In the genomic region with DNA sequence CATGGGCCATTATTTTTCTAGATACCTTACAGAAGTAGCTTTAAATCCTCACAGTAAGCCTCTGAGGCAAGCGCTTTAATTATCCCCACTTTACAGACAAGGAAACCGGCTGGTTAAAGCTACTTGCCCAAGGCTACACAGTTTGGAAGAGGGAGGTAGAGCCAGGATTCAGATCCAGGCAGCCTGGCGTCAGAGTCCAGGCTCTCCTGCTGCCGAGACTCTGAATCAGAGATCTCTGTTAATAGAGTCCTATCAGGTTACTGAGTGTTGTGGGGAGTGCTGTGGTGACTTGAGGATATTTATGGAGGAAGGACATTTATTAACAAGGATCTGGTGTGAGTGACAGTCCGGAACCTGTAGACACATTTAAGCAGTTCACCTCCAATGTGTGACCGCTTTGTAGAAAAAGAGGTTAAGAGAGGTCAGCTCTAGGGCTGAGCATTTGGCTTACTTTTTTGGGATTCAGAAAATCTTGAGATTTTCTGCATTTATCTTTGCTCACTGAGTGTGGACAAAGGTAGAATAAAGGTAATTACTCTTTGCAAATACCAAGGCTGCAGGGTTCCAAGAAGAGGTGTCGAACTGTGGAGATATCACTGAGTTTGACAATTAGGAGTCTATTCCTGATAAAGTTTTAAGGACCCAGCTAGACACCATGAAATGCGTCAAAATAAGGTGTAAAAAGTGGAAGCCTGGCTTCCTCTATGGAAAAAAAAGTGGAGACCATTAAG, we compare ENCODE assay signal across 9 cellular contexts. TPM values are rescaled to one million over a fixed set of nuclear protein-coding genes. Genes with fewer than 3 reads are reported as not detected.
DNase-seq lines count a peak whose midpoint lies in the region; ATAC-seq and TF ChIP-seq lines count a peak whose summit lies in the region.
"Had no signal": no experiment of that assay in that cellular context is flagged by ENCODE, and none has a peak within 500 bp of the region (broad histone marks: within the 10 kb centered on the region; RNA-seq: fewer than 3 reads in every experiment).

No MANE protein-coding gene starts in this region.

- in situ Hi-C loops in GM13976 (cut with MboI; ENCODE audit: low sequenced_read_pairs, unreplicated experiment) = loop anchor here (25.0 kb wide), 1 partner anchor 573 kb away; no protein-coding TSS in a partner anchor
- in situ Hi-C loops in brain microvascular endothelial cell (cut with HindIII; ENCODE audit: low pct_ligation_motif_present, low sequenced_read_pairs) = no loop called here

- intact Hi-C loops in activated CD4-positive, alpha-beta T cell treated with anti-CD3 and anti-CD28 coated beads for 36 hours (cut with DNase I, micrococcal nuclease) = loop anchor here (2.0 to 10.0 kb wide), 4 partner anchors 147 to 625 kb away; partner anchors contain the start of genes CEP76 (in 1 of the 2) and PSMG2 (in 1 of the 2)

- H3K4me1 ChIP-seq in Loucy (ENCODE audit: insufficient read depth, low read length, poor library complexity, severe bottlenecking) = peaks cover 39% of the 10 kb centered on the region

- H3K27me3 Mint-ChIP-seq in activated CD4-positive, alpha-beta T cell treated with anti-CD3 and anti-CD28 coated beads for 36 hours = no peaks in the 10 kb centered on the region
- H3K27me3 Mint-ChIP-seq in brain = peaks cover 14% of the 10 kb centered on the region
- H3K27me3 Mint-ChIP-seq in osteocyte (ENCODE audit: unreplicated experiment) = no peaks in the 10 kb centered on the region

- no peaks in the 10 kb centered on the region for H3K9me3 ChIP-seq in Loucy (ENCODE audit: insufficient read depth, low read depth, low read length)

- H3K36me3 ChIP-seq in Loucy (ENCODE audit: insufficient read depth, low read length) = peaks cover 16% of the 10 kb centered on the region; the same call in 1 of the 2 replicates
- H3K36me3 ChIP-seq in brain microvascular endothelial cell (replicated peaks) = peaks cover 2% of the 10 kb centered on the region

- no peak for TF ChIP-seq CTCF in Loucy (conservative IDR thresholded peaks at IDR 0.05; ENCODE audit: low read length)
- no peak for TF ChIP-seq CTCF in brain (conservative IDR thresholded peaks at IDR 0.05)
- no peak for TF ChIP-seq CTCF in osteocyte (IDR thresholded peaks at IDR 0.05)
- no peak for TF ChIP-seq CTCF in GM13976 (IDR thresholded peaks at IDR 0.05; ENCODE audit: borderline replicate concordance, control extremely low read depth, extremely low read depth, insufficient read depth, missing control alignments)
- no peak for TF ChIP-seq CTCF in brain microvascular endothelial cell (IDR thresholded peaks at IDR 0.05; ENCODE audit: low read depth, low read length, missing control alignments)

- H4K20me1 ChIP-seq in Loucy (ENCODE audit: insufficient read depth, low read length, poor library complexity, severe bottlenecking) = peaks cover 28% of the 10 kb centered on the region

- H2AFZ ChIP-seq in Loucy (ENCODE audit: low read length) = no peak overlapping the region

- no peak for DNase-seq in activated CD4-positive, alpha-beta T cell treated with anti-CD3 and anti-CD28 coated beads for 36 hours
- no peak for DNase-seq in activated CD4-positive, alpha-beta T cell treated with anti-CD3 and anti-CD28 coated beads, Interleukin-2, amount 50 U/mL, for 4 hours
- no peak for DNase-seq in osteocyte (ENCODE audit: extremely low spot score, unreplicated experiment)
- DNase-seq in GM13976 (ENCODE audit: low spot score) = no peak
- DNase-seq in brain microvascular endothelial cell = no peak
- DNase-seq in NCI-H1436 (lab: John Stamatoyannopoulos, UW) = no peak
- DNase-seq: midbrain had no signal

- H3K4me3 ChIP-seq in Loucy (ENCODE audit: low read length, poor library complexity, severe bottlenecking) (peak overlapping the region; percentile 81), brain microvascular endothelial cell (ENCODE audit: low read depth, low read length) (no peak overlapping the region)

- no peak for ATAC-seq in activated CD4-positive, alpha-beta T cell treated with anti-CD3 and anti-CD28 coated beads for 36 hours

- H3K9ac ChIP-seq in Loucy (ENCODE audit: low read depth, low read length, poor library complexity, severe bottlenecking) = peak overlapping the region; percentile 89

- peaks cover 40% of the 10 kb centered on the region for H3K79me2 ChIP-seq in Loucy (ENCODE audit: insufficient read depth, low read length)

- peak overlapping the region; percentile 81 for H3K4me2 ChIP-seq in Loucy (ENCODE audit: low read depth, low read length, poor library complexity, severe bottlenecking)

- H3K9me2 ChIP-seq in Loucy (replicated peaks; ENCODE audit: low read depth, low read length) = no peaks in the 10 kb centered on the region

- POLR2A ChIA-PET in activated CD4-positive, alpha-beta T cell treated with anti-CD3 and anti-CD28 coated beads for 36 hours (lab: Charles Lee) = interaction anchor here (0.6 to 1.7 kb wide), 2 partner anchors 11 to 682 kb away, joined by 3 read pairs; no protein-coding TSS in a partner anchor

- H3K27me3 ChIP-seq in Loucy (ENCODE audit: insufficient read depth, low read length, poor library complexity, severe bottlenecking) (no peaks in the 10 kb centered on the region), brain microvascular endothelial cell (replicated peaks) (no peaks in the 10 kb centered on the region)

- peaks cover 21% of the 10 kb centered on the region for H3K36me3 Mint-ChIP-seq in activated CD4-positive, alpha-beta T cell treated with anti-CD3 and anti-CD28 coated beads for 36 hours (ENCODE audit: low read depth)
- H3K36me3 Mint-ChIP-seq in brain (peaks cover 4% of the 10 kb centered on the region), osteocyte (ENCODE audit: unreplicated experiment) (no peaks in the 10 kb centered on the region)

- H3F3A ChIP-seq in Loucy (ENCODE audit: low read depth) = peaks cover 3% of the 10 kb centered on the region; the same call in 1 of the 2 replicates

- no peaks in the 10 kb centered on the region for H3K9me3 Mint-ChIP-seq in activated CD4-positive, alpha-beta T cell treated with anti-CD3 and anti-CD28 coated beads for 36 hours (ENCODE audit: low read depth)
- no peaks in the 10 kb centered on the region for H3K9me3 Mint-ChIP-seq in brain
- H3K9me3 Mint-ChIP-seq in osteocyte (ENCODE audit: unreplicated experiment) = no peaks in the 10 kb centered on the region

- CTCF ChIA-PET in activated CD4-positive, alpha-beta T cell treated with anti-CD3 and anti-CD28 coated beads for 36 hours (lab: Charles Lee) = interaction anchor here (0.6 to 1.2 kb wide), 3 partner anchors 9 to 268 kb away, joined by 3 to 4 read pairs (median 3); no protein-coding TSS in a partner anchor

- H3K27ac ChIP-seq in brain microvascular endothelial cell = no peak overlapping the region

- H3K4me3 Mint-ChIP-seq in activated CD4-positive, alpha-beta T cell treated with anti-CD3 and anti-CD28 coated beads for 36 hours = peak overlapping the region; percentile 87
- H3K4me3 Mint-ChIP-seq in brain = peak overlapping the region; percentile 92 to 99 (median 95)
- H3K4me3 Mint-ChIP-seq in osteocyte (ENCODE audit: unreplicated experiment) = peak overlapping the region; percentile 87

- H3K27ac Mint-ChIP-seq in activated CD4-positive, alpha-beta T cell treated with anti-CD3 and anti-CD28 coated beads for 36 hours = peak overlapping the region; percentile 93
- H3K27ac Mint-ChIP-seq in brain (peak overlapping the region; percentile 72 to 95 (median 90)), osteocyte (ENCODE audit: unreplicated experiment) (peak overlapping the region; percentile 90)

- H3K4me1 Mint-ChIP-seq in activated CD4-positive, alpha-beta T cell treated with anti-CD3 and anti-CD28 coated beads for 36 hours = peaks cover 21% of the 10 kb centered on the region
- peaks cover 15% of the 10 kb centered on the region for H3K4me1 Mint-ChIP-seq in brain
- H3K4me1 Mint-ChIP-seq in osteocyte (ENCODE audit: unreplicated experiment) = peaks cover 29% of the 10 kb centered on the region

RNA-seq across cellular contexts. Expression of gene CEP192, which starts 1.6 kb away (rescaled TPM):
- 10 to 100 TPM; 36.0 to 39.3 TPM for total RNA-seq in activated CD4-positive, alpha-beta T cell treated with anti-CD3 and anti-CD28 coated beads for 36 hours
- polyA plus RNA-seq in brain (ENCODE audit: insufficient read depth, low read depth, low replicate concordance) = 9.3 TPM
- 20.4 and 22.9 TPM in 2 replicates for total RNA-seq in osteocyte

RNA-seq across cellular contexts. Expression of gene SEH1L, which starts 41.8 kb away (rescaled TPM):
- total RNA-seq in activated CD4-positive, alpha-beta T cell treated with anti-CD3 and anti-CD28 coated beads for 36 hours = 100 to 1,000 TPM; 100 to 107 TPM
- polyA plus RNA-seq in brain (ENCODE audit: insufficient read depth, low read depth, low replicate concordance) = 39.4 TPM
- 47.5 and 48.0 TPM in 2 replicates for total RNA-seq in osteocyte
